ENCODE assay signal across 9 cellular contexts in genomic region chr2:30514134-30514860, GRCh38.
DNase-seq lines count a peak whose midpoint lies in the region; ATAC-seq and TF ChIP-seq lines count a peak whose summit lies in the region.
"Had no signal": no experiment of that assay in that cellular context is flagged by ENCODE, and none has a peak within 500 bp of the region (broad histone marks: within the 10 kb centered on the region; RNA-seq: fewer than 3 reads in every experiment).

No MANE protein-coding gene starts in this region.

- no peak overlapping the region for H3K4me3 Mint-ChIP-seq in activated T-helper 1 cell treated with anti-CD3 and anti-CD28 coated beads, Interleukin-12 subunit alpha, Interleukin-12 subunit beta, Interleukin-2, Interleukin-4 antibody, amounts not matched to agents 30 ng/mL and 10 ng/mL and 1 ng/mL, durations not matched to agents 14 hours and 24 hours and 36 hours

- H3K4me1 Mint-ChIP-seq in activated T-helper 1 cell treated with anti-CD3 and anti-CD28 coated beads, Interleukin-12 subunit alpha, Interleukin-12 subunit beta, Interleukin-2, Interleukin-4 antibody, amounts not matched to agents 30 ng/mL and 10 ng/mL and 1 ng/mL, durations not matched to agents 14 hours and 24 hours and 36 hours (ENCODE audit: low read depth): no peaks in the 10 kb centered on the region

- intact Hi-C loops in activated T-helper 1 cell treated with anti-CD3 and anti-CD28 coated beads, Interleukin-12 subunit alpha, Interleukin-12 subunit beta, Interleukin-2, Interleukin-4 antibody, amounts not matched to agents 30 ng/mL and 10 ng/mL and 1 ng/mL, durations not matched to agents 14 hours and 24 hours and 36 hours (cut with micrococcal nuclease): no loop called here

- no peak overlapping the region for H3K27ac Mint-ChIP-seq in activated T-helper 1 cell treated with anti-CD3 and anti-CD28 coated beads, Interleukin-12 subunit alpha, Interleukin-12 subunit beta, Interleukin-2, Interleukin-4 antibody, amounts not matched to agents 30 ng/mL and 10 ng/mL and 1 ng/mL, durations not matched to agents 14 hours and 24 hours and 36 hours

- H3K9me3 Mint-ChIP-seq in activated T-helper 1 cell treated with anti-CD3 and anti-CD28 coated beads, Interleukin-12 subunit alpha, Interleukin-12 subunit beta, Interleukin-2, Interleukin-4 antibody, amounts not matched to agents 30 ng/mL and 10 ng/mL and 1 ng/mL, durations not matched to agents 14 hours and 24 hours and 36 hours: peaks cover 20% of the 10 kb centered on the region

- H3K27me3 ChIP-seq in MG63: no peaks in the 10 kb centered on the region

- H3K27me3 Mint-ChIP-seq in activated T-helper 1 cell treated with anti-CD3 and anti-CD28 coated beads, Interleukin-12 subunit alpha, Interleukin-12 subunit beta, Interleukin-2, Interleukin-4 antibody, amounts not matched to agents 30 ng/mL and 10 ng/mL and 1 ng/mL, durations not matched to agents 14 hours and 24 hours and 36 hours (ENCODE audit: insufficient read depth): no peaks in the 10 kb centered on the region

- DNase-seq in G401 (ENCODE audit: low spot score) (peak; percentile 78), MG63 (peak; percentile 69), choroid plexus epithelial cell (ENCODE audit: low read depth) (peak; percentile 80), myocyte (ENCODE audit: low read depth) (peak; percentile 57)
- no peak for DNase-seq in activated T-helper 1 cell treated with anti-CD3 and anti-CD28 coated beads, Interleukin-12 subunit alpha, Interleukin-12 subunit beta, Interleukin-2, Interleukin-4 antibody, amounts not matched to agents 30 ng/mL and 10 ng/mL and 1 ng/mL, durations not matched to agents 14 hours and 24 hours and 36 hours (ENCODE audit: low spot score)
- DNase-seq: GF-D8 had no signal

- no peaks in the 10 kb centered on the region for H3K9me3 ChIP-seq in MG63

- no peak for ATAC-seq in HG02938 (IDR thresholded peaks at IDR 0.05; ENCODE audit: unreplicated experiment)
- no peak for ATAC-seq in HG03469 (IDR thresholded peaks at IDR 0.05; ENCODE audit: unreplicated experiment)
- ATAC-seq in HG02759 (IDR thresholded peaks at IDR 0.05; ENCODE audit: unreplicated experiment): no peak

- peaks cover 6% of the 10 kb centered on the region for H3K36me3 Mint-ChIP-seq in activated T-helper 1 cell treated with anti-CD3 and anti-CD28 coated beads, Interleukin-12 subunit alpha, Interleukin-12 subunit beta, Interleukin-2, Interleukin-4 antibody, amounts not matched to agents 30 ng/mL and 10 ng/mL and 1 ng/mL, durations not matched to agents 14 hours and 24 hours and 36 hours (ENCODE audit: low read depth)

- no peak for TF ChIP-seq CTCF in choroid plexus epithelial cell (conservative IDR thresholded peaks at IDR 0.05; ENCODE audit: low read depth, low read length)

- peaks cover 2% of the 10 kb centered on the region; the same call in 1 of the 2 replicates for H3K36me3 ChIP-seq in MG63

- in situ Hi-C loops in G401 (cut with HindIII; ENCODE audit: low sequenced_read_pairs): no loop called here

- H3K4me3 ChIP-seq in MG63 (no peak overlapping the region), choroid plexus epithelial cell (ENCODE audit: low read depth, low read length) (no peak overlapping the region)
